23 cellular contexts compared by ENCODE assay signal in genomic region chr15:69661446-69661845, GRCh38.
DNase-seq lines count a peak whose midpoint lies in the region; ATAC-seq, FAIRE-seq and TF ChIP-seq lines count a peak whose summit lies in the region.
"Had no signal": no experiment of that assay in that cellular context is flagged by ENCODE, and none has a peak within 500 bp of the region (broad histone marks: within the 10 kb centered on the region; RNA-seq: fewer than 3 reads in every experiment).

No MANE protein-coding gene starts in this region.

- H3K14ac ChIP-seq in neuronal stem cell (ENCODE audit: low read length), result peak overlapping the region; percentile 79

- H3K27ac Mint-ChIP-seq in activated CD8-positive, alpha-beta T cell treated with anti-CD3 and anti-CD28 coated beads, Interleukin-2, amount 10 ng/mL, durations not matched to agents 7 days and 5 days, result no peak overlapping the region
- H3K27ac Mint-ChIP-seq: CD4-positive, alpha-beta T cell; HFFc6 had no signal

- TF ChIP-seq CTCF in GM10248 (IDR thresholded peaks at IDR 0.05; ENCODE audit: control extremely low read depth, extremely low read depth, low read depth, missing control alignments) (no peak), HEK293 (tag by site-specific recombination; IDR thresholded peaks at IDR 0.05) (no peak), bronchial epithelial cell (IDR thresholded peaks at IDR 0.05; ENCODE audit: insufficient read depth, low read length, severe bottlenecking) (no peak)

- DNase-seq in GM10248 (ENCODE audit: extremely low spot score), result peak; percentile 9
- no peak for DNase-seq in bronchial epithelial cell (ENCODE audit: low read depth)
- no peak for DNase-seq in neuronal stem cell (ENCODE audit: low spot score)
- no peak for DNase-seq in activated CD8-positive, alpha-beta T cell treated with anti-CD3 and anti-CD28 coated beads, Interleukin-2, amount 10 ng/mL, durations not matched to agents 7 days and 5 days
- no peak for DNase-seq in NCI-H2107 treated with DMSO at 0.1 percent for 48 hours (lab: John Stamatoyannopoulos, UW; ENCODE audit: unreplicated experiment)
- DNase-seq: ACHN; AML-193; Caco-2; CD4-positive, alpha-beta T cell; DMS153; DMS79; GDM1; HCEC 1CT; HFFc6; KG1 had no signal

- H3K79me1 ChIP-seq in neuronal stem cell (ENCODE audit: low read depth, low read length), result no peaks in the 10 kb centered on the region

- peak overlapping the region; percentile 17 for H3K23ac ChIP-seq in neuronal stem cell (ENCODE audit: low read depth, low read length, poor library complexity)

- FAIRE-seq in bronchial epithelial cell (lab: Jason Lieb, UNC), result peak; percentile 66
- FAIRE-seq: A204.1, D721Med, H54, HepG2 had no signal

- no peaks in the 10 kb centered on the region for H3K9me3 Mint-ChIP-seq in activated CD8-positive, alpha-beta T cell treated with anti-CD3 and anti-CD28 coated beads, Interleukin-2, amount 10 ng/mL, durations not matched to agents 7 days and 5 days (ENCODE audit: insufficient read depth)
- H3K9me3 Mint-ChIP-seq: CD4-positive, alpha-beta T cell; HFFc6 had no signal

- no peaks in the 10 kb centered on the region for H3K9me3 ChIP-seq in HEK293 (ENCODE audit: control insufficient read depth, insufficient read depth, low read depth, low read length)
- H3K9me3 ChIP-seq in neuronal stem cell (replicated peaks in 1 of 2; ENCODE audit: control insufficient read depth in 2 of 2, insufficient read depth in 1 of 2, low read depth in 1 of 2, low read length in 2 of 2), result no peaks in the 10 kb centered on the region
- H3K9me3 ChIP-seq: Caco-2 had no signal

- no peak overlapping the region for H3K4ac ChIP-seq in neuronal stem cell (ENCODE audit: low read length)

- CTCF ChIA-PET in GM10248 (lab: Yijun Ruan, JAX), result no interaction called here
- CTCF ChIA-PET in HEK293 (lab: Yijun Ruan, JAX), result no interaction called here
- CTCF ChIA-PET in activated CD8-positive, alpha-beta T cell treated with anti-CD3 and anti-CD28 coated beads, Interleukin-2, amount 10 ng/mL, durations not matched to agents 7 days and 5 days (lab: Charles Lee), result no interaction called here

- H3K27me3 ChIP-seq in bronchial epithelial cell (ENCODE audit: control insufficient read depth, insufficient read depth, low read length) (peaks cover 6% of the 10 kb centered on the region), neuronal stem cell (ENCODE audit: control insufficient read depth in 3 of 3, insufficient read depth in 3 of 3, low read depth in 1 of 3, low read length in 3 of 3) (peaks cover 0 to 20% (median 0%) of the 10 kb centered on the region in 3 experiments)

- no peak overlapping the region for H4K91ac ChIP-seq in neuronal stem cell (ENCODE audit: low read depth, low read length, poor library complexity)

- no peaks in the 10 kb centered on the region for H3K36me3 Mint-ChIP-seq in activated CD8-positive, alpha-beta T cell treated with anti-CD3 and anti-CD28 coated beads, Interleukin-2, amount 10 ng/mL, durations not matched to agents 7 days and 5 days (ENCODE audit: low read depth)

- POLR2A ChIA-PET in GM10248 (lab: Yijun Ruan, JAX) (no interaction called here), HEK293 (lab: Yijun Ruan, JAX) (no interaction called here)
- POLR2A ChIA-PET in activated CD8-positive, alpha-beta T cell treated with anti-CD3 and anti-CD28 coated beads, Interleukin-2, amount 10 ng/mL, durations not matched to agents 7 days and 5 days (lab: Charles Lee), result no interaction called here

- no peak overlapping the region for H3K9ac ChIP-seq in neuronal stem cell (ENCODE audit: low read depth, low read length, poor library complexity)

- H2AFZ ChIP-seq in neuronal stem cell (ENCODE audit: low read length), result no peak overlapping the region

- no peak overlapping the region for H2AK5ac ChIP-seq in neuronal stem cell (ENCODE audit: low read depth, low read length)

- H3K4me3 ChIP-seq in HEK293 (ENCODE audit: low read depth, low read length) (no peak overlapping the region), bronchial epithelial cell (ENCODE audit: low read depth, low read length) (no peak overlapping the region), neuronal stem cell (ENCODE audit: low read length in 2 of 2) (peak overlapping the region in 1 of 2 donors; percentile 35)

- H3K4me3 Mint-ChIP-seq in activated CD8-positive, alpha-beta T cell treated with anti-CD3 and anti-CD28 coated beads, Interleukin-2, amount 10 ng/mL, durations not matched to agents 7 days and 5 days, result no peak overlapping the region
- H3K4me3 Mint-ChIP-seq: CD4-positive, alpha-beta T cell; HFFc6 had no signal

- no peak overlapping the region for H4K8ac ChIP-seq in neuronal stem cell (ENCODE audit: low read depth, low read length)

- H2BK120ac ChIP-seq in neuronal stem cell (ENCODE audit: low read depth, low read length), result no peak overlapping the region

- no peak overlapping the region for H3K4me2 ChIP-seq in neuronal stem cell (ENCODE audit: insufficient read depth, low read length, poor library complexity, severe bottlenecking)

- no CpG with 5 or more reads among the region's 6 CpGs for WGBS in neuronal stem cell (ENCODE audit: extremely low coverage in 2 of 2, insufficient read length in 2 of 2, insufficient replicate concordance in 1 of 2), 2 donors

- no peaks in the 10 kb centered on the region for H3K36me3 ChIP-seq in HEK293 (ENCODE audit: control insufficient read depth in 2 of 2, insufficient read depth in 1 of 2, low read length in 2 of 2)
- H3K36me3 ChIP-seq in bronchial epithelial cell (ENCODE audit: control insufficient read depth, insufficient read depth, low read length), result no peaks in the 10 kb centered on the region
- no peaks in the 10 kb centered on the region for H3K36me3 ChIP-seq in neuronal stem cell (replicated peaks in 1 of 2; ENCODE audit: control insufficient read depth in 2 of 2, insufficient read depth in 2 of 2, low read length in 2 of 2)

- H3K18ac ChIP-seq in neuronal stem cell (ENCODE audit: low read length), result peak overlapping the region; percentile 58

- H3K27ac ChIP-seq in HEK293 (ENCODE audit: extremely low read depth, low read depth, low read length), result no peak overlapping the region
- H3K27ac ChIP-seq in neuronal stem cell (replicated peaks; ENCODE audit: low read length), result no peak overlapping the region
- H3K27ac ChIP-seq: C4-2B had no signal

- H3K27me3 Mint-ChIP-seq in activated CD8-positive, alpha-beta T cell treated with anti-CD3 and anti-CD28 coated beads, Interleukin-2, amount 10 ng/mL, durations not matched to agents 7 days and 5 days (ENCODE audit: low read depth), result peaks cover 18% of the 10 kb centered on the region
- H3K27me3 Mint-ChIP-seq: CD4-positive, alpha-beta T cell had no signal

- ATAC-seq in activated CD8-positive, alpha-beta T cell treated with anti-CD3 and anti-CD28 coated beads, Interleukin-2, amount 10 ng/mL, durations not matched to agents 7 days and 5 days, result no peak
- ATAC-seq in GM21367 (IDR thresholded peaks at IDR 0.05; ENCODE audit: unreplicated experiment) (no peak), HG02610 (IDR thresholded peaks at IDR 0.05; ENCODE audit: unreplicated experiment) (no peak)
- ATAC-seq: HepG2 had no signal

- no peak overlapping the region for H2BK12ac ChIP-seq in neuronal stem cell (ENCODE audit: low read length)

- H2BK15ac ChIP-seq in neuronal stem cell (ENCODE audit: low read length), result no peak overlapping the region

- peaks cover 20% of the 10 kb centered on the region for H3K4me1 Mint-ChIP-seq in activated CD8-positive, alpha-beta T cell treated with anti-CD3 and anti-CD28 coated beads, Interleukin-2, amount 10 ng/mL, durations not matched to agents 7 days and 5 days (ENCODE audit: low read depth)

- H3K4me1 ChIP-seq in HEK293 (ENCODE audit: control insufficient read depth, insufficient read depth, low read length) (no peaks in the 10 kb centered on the region), neuronal stem cell (ENCODE audit: control insufficient read depth in 2 of 2, insufficient read depth in 1 of 2, low read depth in 1 of 2, low read length in 2 of 2) (peaks cover 0 to 9% of the 10 kb centered on the region in 2 donors)
- H3K4me1 ChIP-seq: Caco-2 had no signal

- H2BK5ac ChIP-seq in neuronal stem cell (ENCODE audit: low read length), result no peak overlapping the region

TF ChIP-seq in HEK293, 187 proteins besides CTCF, POLR2A, EP300 and RAD21:
- TF ChIP-seq EGR2 (tag by site-specific recombination; IDR thresholded peaks at IDR 0.05; ENCODE audit: low read depth) (peak; percentile 96), ZNF324 (tag by site-specific recombination; IDR thresholded peaks at IDR 0.05) (no peak), ZFHX2 (tag by site-specific recombination; conservative IDR thresholded peaks at IDR 0.05) (peak; percentile 83), ZNF658 (tag by site-specific recombination; IDR thresholded peaks at IDR 0.05) (0 out of 2 replicates have a peak, but pooled peaks have one; percentile 43)
